Comparison of ENCODE assay signal across 8 cellular contexts in genomic region chr1:77888071-77888428, GRCh38. TPM values are rescaled to one million over a fixed set of nuclear protein-coding genes. Genes with fewer than 3 reads are reported as not detected.
DNase-seq lines count a peak whose midpoint lies in the region; ATAC-seq and TF ChIP-seq lines count a peak whose summit lies in the region.

No MANE protein-coding gene starts in this region.

- TF ChIP-seq POLR2A in uterus (IDR thresholded peaks at IDR 0.05): no peak

- no peak for TF ChIP-seq CTCF in mesothelial cell of epicardium (IDR thresholded peaks at IDR 0.05; ENCODE audit: unreplicated experiment)
- no peak for TF ChIP-seq CTCF in uterus (IDR thresholded peaks at IDR 0.05)

- H3K4me1 Mint-ChIP-seq in mesothelial cell of epicardium: peaks cover 11% of the 10 kb centered on the region

- no peaks in the 10 kb centered on the region for H3K27me3 Mint-ChIP-seq in mesothelial cell of epicardium (ENCODE audit: low read depth)

- no peaks in the 10 kb centered on the region for H3K36me3 Mint-ChIP-seq in mesothelial cell of epicardium

- peak overlapping the region; percentile 88 for H3K4me3 Mint-ChIP-seq in mesothelial cell of epicardium

- H3K27me3 ChIP-seq in ectodermal cell (ENCODE audit: control insufficient read depth, insufficient read depth, low read length, poor library complexity, severe bottlenecking): no peaks in the 10 kb centered on the region
- H3K27me3 ChIP-seq in uterus: no peaks in the 10 kb centered on the region

- DNase-seq in GM04504 (ENCODE audit: low read depth): peak; percentile 62
- DNase-seq in NCI-H526 treated with DMSO at 0.1 percent for 48 hours (lab: John Stamatoyannopoulos, UW): peak; percentile 42
- DNase-seq in mesothelial cell of epicardium (ENCODE audit: low spot score in 2 of 2, unreplicated experiment in 2 of 2): no peak
- no peak for DNase-seq in uterus
- DNase-seq in SKM-1 (lab: John Stamatoyannopoulos, UW; ENCODE audit: unreplicated experiment): no peak
- no peak for DNase-seq in NCI-H524 treated with DMSO at 0.1 percent for 48 hours (lab: John Stamatoyannopoulos, UW)

- no peak for ATAC-seq in HG02840 (IDR thresholded peaks at IDR 0.05; ENCODE audit: low FRiP score, unreplicated experiment)

- H3K36me3 ChIP-seq in ectodermal cell (ENCODE audit: control insufficient read depth, insufficient read depth, low read length): no peaks in the 10 kb centered on the region
- no peaks in the 10 kb centered on the region for H3K36me3 ChIP-seq in uterus

- H3K4me1 ChIP-seq in ectodermal cell (ENCODE audit: control insufficient read depth, insufficient read depth, low read length): no peaks in the 10 kb centered on the region
- no peaks in the 10 kb centered on the region for H3K4me1 ChIP-seq in uterus

- intact Hi-C loops in uterus (cut with DNase I; ENCODE audit: low total_unique reads): loop anchor here (10.0 kb wide), 1 partner anchor 53 kb away; no protein-coding TSS in a partner anchor

- WGBS in ectodermal cell, 2 experiments: 8 to 9% methylated on average over 11 of the region's 11 CpGs

- H3K4me3 ChIP-seq in ectodermal cell (ENCODE audit: insufficient read depth, low read depth, low read length): peak overlapping the region; percentile 89
- peak overlapping the region; percentile 61 to 69 for H3K4me3 ChIP-seq in uterus

- H3K9me3 Mint-ChIP-seq in mesothelial cell of epicardium: no peaks in the 10 kb centered on the region

- H3K27ac ChIP-seq in ectodermal cell (ENCODE audit: insufficient read depth, low read depth, low read length, poor library complexity, severe bottlenecking) (peak overlapping the region; percentile 91), uterus (peak overlapping the region; percentile 91 to 95)

- H3K9me3 ChIP-seq in ectodermal cell (ENCODE audit: control insufficient read depth, low read length) (no peaks in the 10 kb centered on the region), uterus (no peaks in the 10 kb centered on the region)

- H3K27ac Mint-ChIP-seq in mesothelial cell of epicardium: peak overlapping the region; percentile 94

RNA-seq across cellular contexts. Expression of gene NEXN, which starts 0.4 kb away (rescaled TPM):
- 7.8 TPM for polyA plus RNA-seq in ectodermal cell (2013, experiment 1 of 4)
- polyA plus RNA-seq in ectodermal cell (2013, experiment 2 of 4): 10.9 TPM
- polyA plus RNA-seq in ectodermal cell (2013, experiment 3 of 4): 4.6 TPM
- 6.8 TPM for polyA plus RNA-seq in ectodermal cell (2013, experiment 4 of 4)
- total RNA-seq in mesothelial cell of epicardium (6.9 to 8.2 TPM (median 7.0 TPM) in 3 replicates), uterus (10 to 100 TPM in 3 of 4 donors, 1 to 10 TPM in 1; 9.5 to 48.4 (median 34.9) TPM)

Comparison
In these comparisons a context has a peak if more than half of its experiments do, and no peak if none do; other contexts are left out.
1. DNase-seq: peak in GM04504 (single experiment) and NCI-H526 treated with DMSO at 0.1 percent for 48 hours (single experiment); none in mesothelial cell of epicardium (0 of 2), uterus (0 of 2), SKM-1 (single experiment) and NCI-H524 treated with DMSO at 0.1 percent for 48 hours (single experiment).